In the genomic region with DNA sequence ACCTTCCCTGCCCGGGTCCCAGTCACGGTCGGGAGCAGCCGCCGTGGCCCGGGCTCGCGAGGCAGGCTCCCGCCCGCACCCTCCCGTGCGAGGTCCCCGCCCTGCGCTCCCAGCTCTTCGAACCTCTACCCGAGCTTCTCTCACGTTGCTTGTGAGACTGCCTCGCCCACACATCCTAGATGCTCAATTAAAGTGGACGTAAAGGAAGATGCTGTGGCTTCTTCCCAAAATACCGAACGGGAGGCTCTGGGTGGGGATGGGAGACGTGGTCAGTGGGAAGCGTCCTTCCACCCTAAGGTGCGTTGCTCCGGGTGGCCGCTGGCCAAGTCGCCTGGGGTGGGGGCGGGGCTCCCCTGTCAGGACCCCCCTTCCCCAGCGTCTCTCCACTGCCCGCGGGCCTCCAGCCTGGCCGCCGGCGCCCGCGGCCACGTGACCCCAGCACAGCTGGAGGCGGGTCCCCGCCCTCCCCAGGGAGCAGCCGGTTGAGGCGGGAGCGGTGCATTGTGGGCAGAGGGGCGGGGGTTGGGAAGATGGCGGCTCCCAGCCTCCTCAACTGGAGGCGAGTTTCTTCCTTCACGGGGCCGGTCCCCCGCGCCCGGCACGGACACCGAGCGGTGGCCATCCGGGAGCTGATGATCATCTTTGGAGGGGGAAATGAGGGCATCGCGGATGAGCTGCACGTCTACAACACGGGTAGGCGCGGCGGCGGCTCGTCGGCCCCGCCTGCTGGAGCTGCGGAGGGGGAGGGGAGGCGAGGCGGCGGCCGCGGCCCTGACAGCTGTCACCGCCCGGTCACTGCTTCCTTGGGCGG, we compare ENCODE assay signal across 8 cellular contexts. TPM values are rescaled to one million over a fixed set of nuclear protein-coding genes. Genes with fewer than 3 reads are reported as not detected.
DNase-seq lines count a peak whose midpoint lies in the region; ATAC-seq and TF ChIP-seq lines count a peak whose summit lies in the region.

A gene (plus strand): TSS at position 501 of the 811 bp plus-strand sequence. CDS start 30 bp downstream, at position 531.

- DNase-seq in AG09319 (ENCODE audit: extremely low read depth, low read depth) (peak; percentile 73), NCI-H345 (lab: John Stamatoyannopoulos, UW) (peak; percentile 92), chondrocyte (ENCODE audit: low spot score) (peak; percentile 94)
- peak; percentile 91 for DNase-seq in activated CD4-positive, CD25-positive, alpha-beta regulatory T cell treated with anti-CD3 and anti-CD28 coated beads, Interleukin-2, amount 50 U/mL, for 72 hours
- DNase-seq in stimulated activated CD4-positive, alpha-beta T cell treated with anti-CD3 and anti-CD28 coated beads, Interleukin-1b, Interleukin-23, amount 100 ng/mL, for 24 hours (ENCODE audit: low read depth in 4 of 4, low spot score in 1 of 4) = peak; percentile 75 to 88 (median 81)

- no peaks in the 10 kb centered on the region for H3K27me3 ChIP-seq in layer of hippocampus (ENCODE audit: control insufficient read depth, insufficient read depth, low read length)

- no peaks in the 10 kb centered on the region for H3K27me3 Mint-ChIP-seq in chondrocyte (ENCODE audit: low read depth)

- peak within 1 kb of the TSS; percentile 84 for H3K27ac ChIP-seq in layer of hippocampus (ENCODE audit: low read depth, low read length)

- H3K4me3 Mint-ChIP-seq in chondrocyte (ENCODE audit: unreplicated experiment) = peak within 1 kb of the TSS; percentile 96

- peaks cover 28% of the 10 kb centered on the region for H3K4me1 Mint-ChIP-seq in chondrocyte (ENCODE audit: low read depth)

- H3K9me3 Mint-ChIP-seq in chondrocyte (ENCODE audit: low read depth) = no peaks in the 10 kb centered on the region

- peak within 1 kb of the TSS; percentile 92 for H3K27ac Mint-ChIP-seq in chondrocyte (ENCODE audit: unreplicated experiment)

- H3K36me3 Mint-ChIP-seq in chondrocyte (ENCODE audit: low read depth) = peaks cover 5% of the 10 kb centered on the region

- TF ChIP-seq CTCF in AG09319 (IDR thresholded peaks at IDR 0.05; ENCODE audit: low read depth, low read length) (no peak), chondrocyte (IDR thresholded peaks at IDR 0.05) (peak; percentile 26)

- ATAC-seq in GM19023 (IDR thresholded peaks at IDR 0.05; ENCODE audit: unreplicated experiment) (peak; percentile 90), HG03196 (IDR thresholded peaks at IDR 0.05; ENCODE audit: unreplicated experiment) (peak; percentile 83)

RNA-seq across cellular contexts. Expression of the gene that starts here (rescaled TPM):
- total RNA-seq in chondrocyte = 20.8 to 26.9 TPM (median 23.5 TPM) in 3 replicates

Comparison
In these comparisons a context has a peak if more than half of its experiments do, and no peak if none do; other contexts are left out.
1. Peak in every context shown above with its lines: DNase-seq, ATAC-seq and H3K27ac ChIP-seq.